ENCODE assay signal across 8 cellular contexts in the genomic region with DNA sequence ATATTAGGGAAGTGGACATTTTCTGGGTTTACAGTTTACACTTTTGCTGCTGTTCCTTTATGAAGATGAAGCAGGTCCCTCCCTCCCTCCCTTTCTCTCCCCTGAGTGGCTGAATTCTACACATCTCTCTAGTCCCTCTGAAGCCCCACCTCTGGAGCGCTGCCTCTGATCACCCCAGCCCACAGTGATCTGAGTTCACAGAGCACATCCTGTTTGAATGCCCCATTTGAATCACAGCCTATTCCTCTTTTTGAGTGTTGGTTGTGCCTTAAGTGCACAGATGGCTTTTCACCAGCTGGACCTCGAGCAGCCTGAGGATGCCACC.
A peak's percentile ranks its signal among the peaks of the same experiment; 100 is the strongest.
DNase-seq lines count a peak whose midpoint lies in the region; ATAC-seq and TF ChIP-seq lines count a peak whose summit lies in the region.

No MANE protein-coding gene starts in this region.

- ATAC-seq in Right ventricle myocardium inferior, result no peak

- CTCF ChIA-PET in HEK293T (lab: Yijun Ruan, JAX), result no interaction called here

- TF ChIP-seq CTCF in fibroblast of pulmonary artery (IDR thresholded peaks at IDR 0.05; ENCODE audit: low read length, missing control alignments), result no peak
- no peak for TF ChIP-seq CTCF in dorsolateral prefrontal cortex (IDR thresholded peaks at IDR 0.05 in 54 of 56, conservative IDR thresholded peaks at IDR 0.05 in 2 of 56; ENCODE audit: low read depth in 1 of 56, partially characterized antibody in 56 of 56)

- H3K27me3 ChIP-seq in dorsolateral prefrontal cortex, result no peaks in the 10 kb centered on the region

- DNase-seq in DMS 273 treated with DMSO at 0.1 percent for 48 hours (lab: John Stamatoyannopoulos, UW), result peak; percentile 91
- peak; percentile 20 for DNase-seq in HEK293T (ENCODE audit: extremely low spot score)
- DNase-seq in NCI-H82 (lab: John Stamatoyannopoulos, UW), result peak; percentile 78
- DNase-seq in fibroblast of pulmonary artery (ENCODE audit: low read depth), result peak; percentile 24
- no peak for DNase-seq in effector CD8-positive, alpha-beta T cell (lab: John Stamatoyannopoulos, UW)
- no peak for DNase-seq in AG08395 (ENCODE audit: low spot score)
- no peak for DNase-seq in dorsolateral prefrontal cortex
- DNase-seq in Right ventricle myocardium inferior (ENCODE audit: missing footprints), result no peak

- H3K4me3 ChIP-seq in fibroblast of pulmonary artery (replicated peaks; ENCODE audit: low read depth, low read length) (no peak overlapping the region), dorsolateral prefrontal cortex (no peak overlapping the region)

- POLR2A ChIA-PET in HEK293T (lab: Yijun Ruan, JAX), result no interaction called here

- H3K27ac ChIP-seq in dorsolateral prefrontal cortex, result peak overlapping the region in 7 of 59 donors; percentile 11 to 75 (median 36)

- intact Hi-C loops in dorsolateral prefrontal cortex (cut with DNase I), result loop anchor here in 1 of 2 donors (10.0 kb wide), 1 partner anchor 191 kb away; no protein-coding TSS in a partner anchor
- intact Hi-C loops in Right ventricle myocardium inferior (cut with DNase I), result no loop called here

TF ChIP-seq in HEK293T, 16 proteins besides CTCF, POLR2A, EP300 and RAD21:
- TF ChIP-seq ZNF384 (IDR thresholded peaks at IDR 0.05), result no peak
- TF ChIP-seq L3MBTL2 (conservative IDR thresholded peaks at IDR 0.05), result no peak
- no peak for TF ChIP-seq NFRKB (IDR thresholded peaks at IDR 0.05)
- TF ChIP-seq TARDBP (IDR thresholded peaks at IDR 0.05), result no peak
- TF ChIP-seq LEF1 (IDR thresholded peaks at IDR 0.05; ENCODE audit: borderline replicate concordance), result no peak
- no peak for TF ChIP-seq ELF4 (IDR thresholded peaks at IDR 0.05)
- TF ChIP-seq FOXM1 (IDR thresholded peaks at IDR 0.05; ENCODE audit: borderline replicate concordance), result no peak
- no peak for TF ChIP-seq BHLHE40 (IDR thresholded peaks at IDR 0.05; ENCODE audit: borderline replicate concordance)
- no peak for TF ChIP-seq ARNT (IDR thresholded peaks at IDR 0.05)
- TF ChIP-seq SUZ12 (IDR thresholded peaks at IDR 0.05), result no peak
- no peak for TF ChIP-seq FOXK2 (IDR thresholded peaks at IDR 0.05)
- no peak for TF ChIP-seq SP1 (IDR thresholded peaks at IDR 0.05)
- TF ChIP-seq, protein P1, sequence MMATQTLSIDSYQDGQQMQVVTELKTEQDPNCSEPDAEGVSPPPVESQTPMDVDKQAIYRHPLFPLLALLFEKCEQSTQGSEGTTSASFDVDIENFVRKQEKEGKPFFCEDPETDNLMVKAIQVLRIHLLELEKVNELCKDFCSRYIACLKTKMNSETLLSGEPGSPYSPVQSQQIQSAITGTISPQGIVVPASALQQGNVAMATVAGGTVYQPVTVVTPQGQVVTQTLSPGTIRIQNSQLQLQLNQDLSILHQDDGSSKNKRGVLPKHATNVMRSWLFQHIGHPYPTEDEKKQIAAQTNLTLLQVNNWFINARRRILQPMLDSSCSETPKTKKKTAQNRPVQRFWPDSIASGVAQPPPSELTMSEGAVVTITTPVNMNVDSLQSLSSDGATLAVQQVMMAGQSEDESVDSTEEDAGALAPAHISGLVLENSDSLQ (IDR thresholded peaks at IDR 0.05), result no peak
- no peak for TF ChIP-seq FOXA1 (IDR thresholded peaks at IDR 0.05)
- no peak for TF ChIP-seq CTBP1 (IDR thresholded peaks at IDR 0.05; ENCODE audit: borderline replicate concordance)
- TF ChIP-seq HDGF (IDR thresholded peaks at IDR 0.05; ENCODE audit: borderline replicate concordance), result no peak

Comparison
In these comparisons a context has a peak if more than half of its experiments do, and no peak if none do; other contexts are left out.
1. DNase-seq: peak in DMS 273 treated with DMSO at 0.1 percent for 48 hours (single experiment), HEK293T (single experiment), NCI-H82 (single experiment) and fibroblast of pulmonary artery (single experiment); none in effector CD8-positive, alpha-beta T cell (single experiment), AG08395 (single experiment), dorsolateral prefrontal cortex (0 of 10) and Right ventricle myocardium inferior (single experiment).